ENCODE assay signal across 23 cellular contexts in genomic region chr1:30160999-30161689, GRCh38.
DNase-seq lines count a peak whose midpoint lies in the region; ATAC-seq, FAIRE-seq and TF ChIP-seq lines count a peak whose summit lies in the region.
"Had no signal": no experiment of that assay in that cellular context is flagged by ENCODE, and none has a peak within 500 bp of the region (broad histone marks: within the 10 kb centered on the region; RNA-seq: fewer than 3 reads in every experiment).

No MANE protein-coding gene starts in this region.

- H2BK12ac ChIP-seq in H1 (ENCODE audit: low read depth, low read length): no peak overlapping the region
- no peak overlapping the region for H2BK12ac ChIP-seq in neuronal stem cell (ENCODE audit: low read length)

- no peak overlapping the region; the same call in 1 of the 2 replicates for H4K8ac ChIP-seq in H1 (ENCODE audit: extremely low read depth, insufficient read depth, low read length)
- H4K8ac ChIP-seq in neuronal stem cell (ENCODE audit: low read depth, low read length): no peak overlapping the region

- peaks cover 37% of the 10 kb centered on the region for H3K4me1 ChIP-seq in BLaER1
- peaks cover 11 to 37% (median 32%) of the 10 kb centered on the region in 10 experiments for H3K4me1 ChIP-seq in BLaER1 treated with 17β-estradiol and CSF1 and Interleukin-3, amounts not matched to agents 10 nM and 100 nM
- peaks cover 0 to 4% (median 0%) of the 10 kb centered on the region in 4 experiments; a peak in 2 of 7 replicates for H3K4me1 ChIP-seq in H1 (replicated peaks in 1 of 4; ENCODE audit: control insufficient read depth in 3 of 4, insufficient read depth in 4 of 4, low read length in 3 of 4)
- H3K4me1 ChIP-seq in neuronal stem cell (ENCODE audit: control insufficient read depth in 2 of 2, insufficient read depth in 1 of 2, low read depth in 1 of 2, low read length in 2 of 2): peaks cover 0 to 1% of the 10 kb centered on the region in 2 donors
- H3K4me1 ChIP-seq in left lung: no peaks in the 10 kb centered on the region
- H3K4me1 ChIP-seq: Caco-2 had no signal

- H3K27me3 ChIP-seq in BLaER1 (no peaks in the 10 kb centered on the region), H1 (replicated peaks in 1 of 4; ENCODE audit: control insufficient read depth in 3 of 4, extremely low read depth in 1 of 4, insufficient read depth in 3 of 4, low read length in 3 of 4) (no peaks in the 10 kb centered on the region), neuronal stem cell (ENCODE audit: control insufficient read depth in 3 of 3, insufficient read depth in 3 of 3, low read depth in 1 of 3, low read length in 3 of 3) (peaks cover 0 to 3% (median 0%) of the 10 kb centered on the region in 3 experiments), left lung (peaks cover 0 to 25% of the 10 kb centered on the region in 2 donors)
- no peaks in the 10 kb centered on the region for H3K27me3 ChIP-seq in BLaER1 treated with 17β-estradiol and CSF1 and Interleukin-3, amounts not matched to agents 10 nM and 100 nM

- H4K20me1 ChIP-seq in BLaER1 (no peaks in the 10 kb centered on the region), H1 (replicated peaks in 1 of 2; ENCODE audit: control insufficient read depth in 1 of 2, insufficient read depth in 2 of 2, low read length in 2 of 2) (no peaks in the 10 kb centered on the region)
- no peaks in the 10 kb centered on the region for H4K20me1 ChIP-seq in BLaER1 treated with 17β-estradiol and CSF1 and Interleukin-3, amounts not matched to agents 10 nM and 100 nM

- H3K4me2 ChIP-seq in BLaER1: peak overlapping the region; percentile 79
- peak overlapping the region in 8 of 11 experiments; percentile 61 to 91 (median 78); a peak in 16 of 22 replicates for H3K4me2 ChIP-seq in BLaER1 treated with 17β-estradiol and CSF1 and Interleukin-3, amounts not matched to agents 10 nM and 100 nM
- no peak overlapping the region for H3K4me2 ChIP-seq in H1 (ENCODE audit: insufficient read depth in 1 of 2, low read depth in 2 of 2, low read length in 2 of 2)
- H3K4me2 ChIP-seq in neuronal stem cell (ENCODE audit: insufficient read depth, low read length, poor library complexity, severe bottlenecking): no peak overlapping the region

- H3K9me3 ChIP-seq in BLaER1 (0 out of 2 replicates have a peak, but pooled peaks cover 4% of the 10 kb centered on the region), H1 (ENCODE audit: insufficient read depth in 2 of 2, low read depth in 1 of 2, low read length in 1 of 2) (no peaks in the 10 kb centered on the region), neuronal stem cell (replicated peaks in 1 of 2; ENCODE audit: control insufficient read depth in 2 of 2, insufficient read depth in 1 of 2, low read depth in 1 of 2, low read length in 2 of 2) (no peaks in the 10 kb centered on the region), left lung (no peaks in the 10 kb centered on the region)
- H3K9me3 ChIP-seq in BLaER1 treated with 17β-estradiol and CSF1 and Interleukin-3, amounts not matched to agents 10 nM and 100 nM (replicated peaks in 1 of 11): peaks cover 0 to 10% (median 3%) of the 10 kb centered on the region in 11 experiments; a peak in 7 of 22 replicates
- H3K9me3 ChIP-seq: Caco-2 had no signal

- H3K56ac ChIP-seq in H1 (replicated peaks; ENCODE audit: insufficient read length, low read depth, low read length): no peak overlapping the region

- 90% methylated on average over 12 of the region's 12 CpGs; no CpG with 5 or more reads in 1 of the 2 experiments for WGBS in H1 (ENCODE audit: extremely low coverage in 1 of 2, insufficient coverage in 1 of 2, insufficient read length in 1 of 2, insufficient replicate concordance in 2 of 2, low coverage in 1 of 2, low lambda C conversion rate in 2 of 2, missing lambda C conversion rate in 1 of 2), 2 experiments
- WGBS in neuronal stem cell (ENCODE audit: extremely low coverage in 2 of 2, insufficient read length in 2 of 2, insufficient replicate concordance in 1 of 2), 2 donors: no CpG with 5 or more reads among the region's 12 CpGs

- TF ChIP-seq POLR2A in H1 (IDR thresholded peaks at IDR 0.05; ENCODE audit: control extremely low read depth in 1 of 2, low read depth in 2 of 2, low read length in 2 of 2): no peak

- H3K4me3 ChIP-seq in BLaER1 (no peak overlapping the region), H1 (ENCODE audit: extremely low read depth in 1 of 4, insufficient read depth in 2 of 4, low read depth in 3 of 4, low read length in 4 of 4) (no peak overlapping the region), neuronal stem cell (ENCODE audit: low read length in 2 of 2) (no peak overlapping the region), left lung (no peak overlapping the region)
- H3K4me3 ChIP-seq in BLaER1 treated with 17β-estradiol and CSF1 and Interleukin-3, amounts not matched to agents 10 nM and 100 nM: no peak overlapping the region

- H3K79me2 ChIP-seq in H1 (ENCODE audit: control insufficient read depth in 1 of 2, insufficient read depth in 2 of 2, low read length in 2 of 2): no peaks in the 10 kb centered on the region

- H3K36me3 ChIP-seq in BLaER1 (no peaks in the 10 kb centered on the region), H1 (ENCODE audit: control insufficient read depth in 2 of 4, insufficient read depth in 4 of 4, low read length in 3 of 4) (no peaks in the 10 kb centered on the region), neuronal stem cell (replicated peaks in 1 of 2; ENCODE audit: control insufficient read depth in 2 of 2, insufficient read depth in 2 of 2, low read length in 2 of 2) (no peaks in the 10 kb centered on the region), left lung (no peaks in the 10 kb centered on the region)
- H3K36me3 ChIP-seq in BLaER1 treated with 17β-estradiol and CSF1 and Interleukin-3, amounts not matched to agents 10 nM and 100 nM: no peaks in the 10 kb centered on the region

- H3K4ac ChIP-seq in H1 (replicated peaks; ENCODE audit: insufficient read length, low read depth, low read length): no peak overlapping the region
- no peak overlapping the region for H3K4ac ChIP-seq in neuronal stem cell (ENCODE audit: low read length)

- H4K5ac ChIP-seq in H1 (ENCODE audit: insufficient read length, low read depth, low read length): no peak overlapping the region

- no peak overlapping the region for H4K91ac ChIP-seq in H1 (replicated peaks; ENCODE audit: insufficient read length, low read length)
- H4K91ac ChIP-seq in neuronal stem cell (ENCODE audit: low read depth, low read length, poor library complexity): peak overlapping the region; percentile 68

- H3K23ac ChIP-seq in H1 (ENCODE audit: insufficient read length) (no peak overlapping the region), neuronal stem cell (ENCODE audit: low read depth, low read length, poor library complexity) (no peak overlapping the region)

- no peak for TF ChIP-seq RAD21 in H1 (IDR thresholded peaks at IDR 0.05 in 1 of 2, conservative IDR thresholded peaks at IDR 0.05 in 1 of 2; ENCODE audit: low read depth in 2 of 2, low read length in 2 of 2)

- no peaks in the 10 kb centered on the region for H3K23me2 ChIP-seq in H1 (ENCODE audit: low read depth, low read length)

- H2BK5ac ChIP-seq in H1 (ENCODE audit: low read depth, low read length) (no peak overlapping the region), neuronal stem cell (ENCODE audit: low read length) (no peak overlapping the region)

- TF ChIP-seq EP300 in H1 (IDR thresholded peaks at IDR 0.05; ENCODE audit: borderline replicate concordance in 1 of 2, low read depth in 2 of 2, low read length in 2 of 2): no peak

- intact Hi-C loops in left lung (cut with DNase I): no loop called here

- TF ChIP-seq CTCF in H1 (IDR thresholded peaks at IDR 0.05; ENCODE audit: control extremely low read depth in 1 of 3, insufficient read depth in 1 of 3, low read depth in 1 of 3, low read length in 3 of 3) (no peak), left lung (IDR thresholded peaks at IDR 0.05) (no peak)

- H2AK5ac ChIP-seq in H1 (ENCODE audit: low read depth, low read length) (no peak overlapping the region), neuronal stem cell (ENCODE audit: low read depth, low read length) (peak overlapping the region; percentile 6)

- peak overlapping the region; percentile 14; the same call in 1 of the 2 replicates for H3K27ac ChIP-seq in BLaER1
- H3K27ac ChIP-seq in BLaER1 treated with 17β-estradiol and CSF1 and Interleukin-3, amounts not matched to agents 10 nM and 100 nM: no peak overlapping the region
- no peak overlapping the region for H3K27ac ChIP-seq in H1 (ENCODE audit: low read depth, low read length)
- no peak overlapping the region for H3K27ac ChIP-seq in neuronal stem cell (replicated peaks; ENCODE audit: low read length)
- no peak overlapping the region for H3K27ac ChIP-seq in left lung
- H3K27ac ChIP-seq: C4-2B had no signal

- CTCF ChIA-PET in H1 (lab: Charles Lee; ENCODE audit: partially characterized antibody): interaction anchor here (0.8 kb wide), 1 partner anchor 44 kb away, joined by 3 read pairs; no protein-coding TSS in a partner anchor

- no peak for FAIRE-seq in H1 (lab: Jason Lieb, UNC)
- FAIRE-seq: A204.1, D721Med, G401.6, GM12891, GM19239 had no signal

- H2BK120ac ChIP-seq in H1 (replicated peaks; ENCODE audit: low read depth, low read length) (no peak overlapping the region), neuronal stem cell (ENCODE audit: low read depth, low read length) (no peak overlapping the region)

- H2AFZ ChIP-seq in H1 (ENCODE audit: low read length) (0 out of 2 replicates have a peak overlapping the region, but pooled peaks have one; percentile 28), neuronal stem cell (ENCODE audit: low read length) (no peak overlapping the region)

- no peak overlapping the region for H2BK20ac ChIP-seq in H1 (ENCODE audit: low read length)

- H2BK15ac ChIP-seq in H1 (ENCODE audit: low read length) (no peak overlapping the region), neuronal stem cell (ENCODE audit: low read length) (no peak overlapping the region)

- no peak overlapping the region for H3K14ac ChIP-seq in H1 (ENCODE audit: insufficient read length)
- peak overlapping the region; percentile 63 for H3K14ac ChIP-seq in neuronal stem cell (ENCODE audit: low read length)

- POLR2A ChIA-PET in H1 (lab: Charles Lee; ENCODE audit: partially characterized antibody): no interaction called here

- ATAC-seq in left lung: no peak
- ATAC-seq: CD8-positive, alpha-beta T cell had no signal

- H3K79me1 ChIP-seq in H1 (ENCODE audit: low read depth, low read length): no peaks in the 10 kb centered on the region
- H3K79me1 ChIP-seq in neuronal stem cell (ENCODE audit: low read depth, low read length): no peaks in the 10 kb centered on the region

- DNase-seq in H1 (ENCODE audit: low read depth in 1 of 2, low spot score in 2 of 2) (no peak), neuronal stem cell (ENCODE audit: low spot score) (no peak), kidney glomerular epithelial cell (lab: John Stamatoyannopoulos, UW) (no peak), AG20443 (ENCODE audit: low spot score) (no peak), left lung (no peak), NCI-H2171 (lab: John Stamatoyannopoulos, UW) (no peak)
- DNase-seq: 8988T; ACHN; AML-193; Caco-2; Calu3; CD4-positive, alpha-beta T cell; CD8-positive, alpha-beta T cell; DMS79 treated with DMSO at 0.1 percent for 48 hours; GF-D8 had no signal

- H3K9ac ChIP-seq in BLaER1 (0 out of 2 replicates have a peak overlapping the region, but pooled peaks have one; percentile 26), H1 (replicated peaks in 1 of 4; ENCODE audit: extremely low read depth in 1 of 4, low read depth in 3 of 4, low read length in 3 of 4) (no peak overlapping the region), neuronal stem cell (ENCODE audit: low read depth, low read length, poor library complexity) (no peak overlapping the region)
- no peak overlapping the region for H3K9ac ChIP-seq in BLaER1 treated with 17β-estradiol and CSF1 and Interleukin-3, amounts not matched to agents 10 nM and 100 nM

- H3K18ac ChIP-seq in H1 (ENCODE audit: extremely low read depth, low read length) (no peak overlapping the region), neuronal stem cell (ENCODE audit: low read length) (peak overlapping the region; percentile 52)

Comparison
In these comparisons a context has a peak if more than half of its experiments do, and no peak if none do; other contexts are left out.
1. H3K4me2 ChIP-seq: peak in BLaER1 (single experiment) and BLaER1 treated with 17β-estradiol and CSF1 and Interleukin-3, amounts not matched to agents 10 nM and 100 nM (8 of 11); none in H1 (0 of 2) and neuronal stem cell (single experiment).